Comparison of ENCODE assay signal across 16 cellular contexts in the genomic region with DNA sequence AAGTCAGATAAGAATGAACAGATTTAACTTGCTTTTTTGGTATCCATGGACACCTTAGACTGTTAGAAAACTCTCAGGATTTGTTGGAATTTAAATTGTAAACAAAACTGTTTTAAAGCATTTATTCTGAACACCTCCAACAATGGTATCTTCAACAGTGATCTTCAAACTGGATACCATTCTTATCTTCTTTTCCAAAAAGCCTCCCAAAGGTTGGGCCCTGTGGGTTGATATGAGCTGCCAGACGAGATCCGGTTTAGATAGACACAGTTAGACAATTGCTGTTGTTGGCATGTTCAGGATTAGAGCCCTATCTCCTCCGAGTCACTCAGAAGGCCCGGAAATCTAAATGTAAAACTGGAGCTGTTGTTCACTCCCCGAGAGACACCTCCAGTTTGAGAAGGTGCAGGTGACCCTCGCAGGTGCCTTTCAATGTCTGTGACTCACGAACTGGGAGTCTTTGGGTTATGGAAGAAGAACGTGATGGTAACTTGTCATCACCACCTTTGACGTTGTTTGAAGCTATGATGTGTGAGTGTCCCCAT.
DNase-seq lines count a peak whose midpoint lies in the region; ATAC-seq and TF ChIP-seq lines count a peak whose summit lies in the region.
"Had no signal": no experiment of that assay in that cellular context is flagged by ENCODE, and none has a peak within 500 bp of the region (broad histone marks: within the 10 kb centered on the region; RNA-seq: fewer than 3 reads in every experiment).

No MANE protein-coding gene starts in this region.

- no peak overlapping the region for H4K5ac ChIP-seq in IMR-90 (ENCODE audit: low read depth, low read length)

- H4K20me1 ChIP-seq in IMR-90 (ENCODE audit: insufficient read depth, low read length): peaks cover 37% of the 10 kb centered on the region

- no peak overlapping the region for H3K27ac ChIP-seq in IMR-90 (ENCODE audit: insufficient read depth, low read length)
- H3K27ac ChIP-seq in trophoblast cell (ENCODE audit: low read depth, low read length): peak overlapping the region; percentile 48
- no peak overlapping the region for H3K27ac ChIP-seq in right atrium auricular region

- peak overlapping the region; percentile 56 for H2BK12ac ChIP-seq in trophoblast cell (ENCODE audit: low read length)

- H2AK9ac ChIP-seq in IMR-90 (replicated peaks; ENCODE audit: low read depth, low read length, poor library complexity): no peak overlapping the region

- no peak overlapping the region for H2BK15ac ChIP-seq in IMR-90 (ENCODE audit: low read depth, low read length)

- ATAC-seq in IMR-90 (ENCODE audit: low read depth): no peak
- ATAC-seq: GM23338, HCT116, K562 had no signal

- H3K4ac ChIP-seq in IMR-90 (ENCODE audit: low read depth, low read length) (no peak overlapping the region), trophoblast cell (ENCODE audit: low read depth, low read length) (no peak overlapping the region)

- TF ChIP-seq RAD21 in IMR-90 (IDR thresholded peaks at IDR 0.05; ENCODE audit: low read length): no peak

- peak overlapping the region; percentile 23; the same call in 1 of the 2 replicates for H2AK5ac ChIP-seq in IMR-90 (ENCODE audit: low read depth, low read length)
- H2AK5ac ChIP-seq in trophoblast cell (ENCODE audit: low read length): peak overlapping the region; percentile 19

- in situ Hi-C loops in IMR-90 (cut with MboI; ENCODE audit: low sequenced_read_pairs): no loop called here

- 97% methylated on average over 5 of the region's 9 CpGs; no CpG with 5 or more reads in 1 of the 2 experiments for WGBS in IMR-90 (ENCODE audit: extremely low coverage in 2 of 2, insufficient read length in 1 of 2), 2 experiments
- WGBS in trophoblast cell (ENCODE audit: extremely low coverage, insufficient coverage, insufficient read length): no CpG with 5 or more reads among the region's 9 CpGs

- CTCF ChIA-PET in IMR-90 (lab: Yijun Ruan, JAX): no interaction called here

- peaks cover 37% of the 10 kb centered on the region for H3K9me1 ChIP-seq in IMR-90 (ENCODE audit: insufficient read depth, low read length)

- H4K8ac ChIP-seq in IMR-90 (ENCODE audit: low read depth in 2 of 2, low read length in 2 of 2): no peak overlapping the region
- peak overlapping the region; percentile 14 for H4K8ac ChIP-seq in trophoblast cell (ENCODE audit: low read depth, low read length)

- TF ChIP-seq POLR2A in IMR-90 (IDR thresholded peaks at IDR 0.05; ENCODE audit: low read depth, low read length): no peak

- BruUV-seq in IMR-90 (replicated peaks; lab: Mats Ljungman, UMichigan): no TSS peak

- peaks cover 11% of the 10 kb centered on the region for H3K4me1 ChIP-seq in IMR-90 (ENCODE audit: control insufficient read depth, insufficient read depth, low read length)
- H3K4me1 ChIP-seq in trophoblast cell (ENCODE audit: control insufficient read depth in 1 of 2, insufficient read depth in 2 of 2, low read length in 2 of 2): peaks cover 21 to 38% of the 10 kb centered on the region in 2 experiments
- H3K4me1 ChIP-seq in right atrium auricular region: peaks cover 0 to 9% of the 10 kb centered on the region in 2 donors

- H3K4me2 ChIP-seq in IMR-90 (ENCODE audit: low read depth, low read length) (no peak overlapping the region), trophoblast cell (ENCODE audit: low read length) (no peak overlapping the region)
- H3K4me2 ChIP-seq: GM23338 had no signal

- H2BK20ac ChIP-seq in IMR-90 (ENCODE audit: low read depth, low read length): no peak overlapping the region

- H3K56ac ChIP-seq in IMR-90 (ENCODE audit: extremely low read depth, insufficient read depth, low read length): no peak overlapping the region

- intact Hi-C loops in IMR-90 (cut with micrococcal nuclease): no loop called here

- H3K36me3 ChIP-seq in IMR-90 (ENCODE audit: control insufficient read depth, insufficient read depth, low read length): peaks cover 18% of the 10 kb centered on the region
- H3K36me3 ChIP-seq in trophoblast cell (ENCODE audit: control insufficient read depth in 1 of 2, insufficient read depth in 2 of 2, low read length in 2 of 2): peaks cover 0 to 2% of the 10 kb centered on the region in 2 experiments
- H3K36me3 ChIP-seq in right atrium auricular region: no peaks in the 10 kb centered on the region

- no peak overlapping the region for H2AFZ ChIP-seq in IMR-90 (replicated peaks; ENCODE audit: low read length, poor library complexity)
- H2AFZ ChIP-seq in trophoblast cell (ENCODE audit: insufficient read depth, low read length, poor library complexity): no peak overlapping the region
- H2AFZ ChIP-seq: GM23338 had no signal

- H3K79me1 ChIP-seq in IMR-90 (ENCODE audit: low read depth in 1 of 2, low read length in 2 of 2) (peaks cover 42 to 81% of the 10 kb centered on the region in 2 experiments), trophoblast cell (ENCODE audit: low read length) (peaks cover 7% of the 10 kb centered on the region)

- H2BK5ac ChIP-seq in IMR-90 (ENCODE audit: low read depth, low read length, poor library complexity, severe bottlenecking): no peak overlapping the region
- H2BK5ac ChIP-seq in trophoblast cell (ENCODE audit: low read depth, low read length, poor library complexity): peak overlapping the region; percentile 16

- no peak overlapping the region for H3K23ac ChIP-seq in IMR-90 (ENCODE audit: low read depth, low read length)
- no peak overlapping the region for H3K23ac ChIP-seq in trophoblast cell (ENCODE audit: low read length)

- POLR2A ChIA-PET in IMR-90 (lab: Charles Lee; ENCODE audit: unreplicated experiment): no interaction called here

- no peaks in the 10 kb centered on the region for H3K9me3 ChIP-seq in IMR-90 (ENCODE audit: control insufficient read depth, insufficient read depth, low read length)
- H3K9me3 ChIP-seq in trophoblast cell (ENCODE audit: insufficient read depth, low read depth, low read length): no peaks in the 10 kb centered on the region
- H3K9me3 ChIP-seq in right atrium auricular region: no peaks in the 10 kb centered on the region

- H3K18ac ChIP-seq in IMR-90 (ENCODE audit: low read depth, low read length) (no peak overlapping the region), trophoblast cell (ENCODE audit: low read length) (peak overlapping the region; percentile 58)

- dilution Hi-C loops in IMR-90 (cut with HindIII; ENCODE audit: low sequenced_read_pairs, unreplicated experiment): no loop called here

- DNase-seq in IMR-90: no peak
- DNase-seq in islet precursor cell: peak; percentile 58
- peak; percentile 83 to 96 for DNase-seq in trophoblast cell
- DNase-seq in right atrium auricular region (ENCODE audit: low spot score): no peak
- no peak for DNase-seq in H4 (ENCODE audit: low spot score)
- DNase-seq in HT-29 (ENCODE audit: low spot score): no peak
- DNase-seq: C1 segment of cervical spinal cord; CD4-positive, CD25-positive, alpha-beta regulatory T cell; CD8-positive, alpha-beta memory T cell; COR-L47; DMS79; GDM1; H7 had no signal

- H2BK120ac ChIP-seq in IMR-90 (ENCODE audit: low read depth, low read length) (no peak overlapping the region), trophoblast cell (ENCODE audit: insufficient read depth, low read length, poor library complexity) (peak overlapping the region; percentile 18)

- no peak overlapping the region for H4K12ac ChIP-seq in trophoblast cell (ENCODE audit: low read depth, low read length)

- H4K91ac ChIP-seq in IMR-90 (ENCODE audit: insufficient read depth, low read depth, low read length) (no peak overlapping the region), trophoblast cell (ENCODE audit: low read depth, low read length) (no peak overlapping the region)

- H3K27me3 ChIP-seq in IMR-90 (ENCODE audit: control insufficient read depth, insufficient read depth, low read length) (no peaks in the 10 kb centered on the region), trophoblast cell (ENCODE audit: insufficient read depth, low read length) (no peaks in the 10 kb centered on the region), right atrium auricular region (no peaks in the 10 kb centered on the region)

- H3K9ac ChIP-seq in IMR-90 (ENCODE audit: low read depth, low read length) (no peak overlapping the region), trophoblast cell (ENCODE audit: low read length) (no peak overlapping the region)

- H3K4me3 ChIP-seq in IMR-90 (ENCODE audit: insufficient read depth, low read depth, low read length) (no peak overlapping the region), trophoblast cell (ENCODE audit: low read depth, low read length) (no peak overlapping the region), right atrium auricular region (no peak overlapping the region)
- H3K4me3 ChIP-seq: GM23338, K562 had no signal

- no peak overlapping the region for H3K14ac ChIP-seq in IMR-90 (replicated peaks; ENCODE audit: low read depth, low read length)
- peak overlapping the region; percentile 44 for H3K14ac ChIP-seq in trophoblast cell (ENCODE audit: low read length)

- TF ChIP-seq CTCF in IMR-90 (conservative IDR thresholded peaks at IDR 0.05; ENCODE audit: low read depth, low read length) (no peak), right atrium auricular region (IDR thresholded peaks at IDR 0.05) (no peak)

- H3K79me2 ChIP-seq in trophoblast cell (ENCODE audit: control insufficient read depth, insufficient read depth, low read length, poor library complexity): peaks cover 1% of the 10 kb centered on the region

TF ChIP-seq in IMR-90, 13 proteins besides CTCF, POLR2A, EP300 and RAD21:
- TF ChIP-seq, protein P1, sequence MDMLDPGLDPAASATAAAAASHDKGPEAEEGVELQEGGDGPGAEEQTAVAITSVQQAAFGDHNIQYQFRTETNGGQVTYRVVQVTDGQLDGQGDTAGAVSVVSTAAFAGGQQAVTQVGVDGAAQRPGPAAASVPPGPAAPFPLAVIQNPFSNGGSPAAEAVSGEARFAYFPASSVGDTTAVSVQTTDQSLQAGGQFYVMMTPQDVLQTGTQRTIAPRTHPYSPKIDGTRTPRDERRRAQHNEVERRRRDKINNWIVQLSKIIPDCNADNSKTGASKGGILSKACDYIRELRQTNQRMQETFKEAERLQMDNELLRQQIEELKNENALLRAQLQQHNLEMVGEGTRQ (IDR thresholded peaks at IDR 0.05; ENCODE audit: low read depth, low read length): no peak
- TF ChIP-seq RFX5 (IDR thresholded peaks at IDR 0.05; ENCODE audit: low read depth, low read length) (no peak), MAZ (IDR thresholded peaks at IDR 0.05; ENCODE audit: borderline replicate concordance, low read depth, low read length) (no peak)

Comparison
In these comparisons a context has a peak if more than half of its experiments do, and no peak if none do; other contexts are left out.
1. DNase-seq: peak in islet precursor cell (single experiment) and trophoblast cell (2 of 2); none in IMR-90 (single experiment), right atrium auricular region (single experiment), H4 (single experiment) and HT-29 (single experiment).